ENCODE assay signal across 8 cellular contexts in genomic region chr20:57089701-57090144, GRCh38.
DNase-seq lines count a peak whose midpoint lies in the region; ATAC-seq and TF ChIP-seq lines count a peak whose summit lies in the region.

No MANE protein-coding gene starts in this region.

- no peak overlapping the region for H3K9ac ChIP-seq in OCI-LY1 (ENCODE audit: low read length)
- H3K9ac ChIP-seq in neural progenitor cell, result no peak overlapping the region

- peaks cover 12% of the 10 kb centered on the region for H3K4me1 Mint-ChIP-seq in neural progenitor cell

- no peaks in the 10 kb centered on the region for H4K20me1 ChIP-seq in OCI-LY1 (ENCODE audit: insufficient read depth, low read length)
- H4K20me1 ChIP-seq in neural progenitor cell (ENCODE audit: low read depth), result no peaks in the 10 kb centered on the region

- intact Hi-C loops in upper lobe of right lung (cut with DNase I), result no loop called here

- peak; percentile 95 for TF ChIP-seq CTCF in OCI-LY1 (IDR thresholded peaks at IDR 0.05; ENCODE audit: low read length)
- TF ChIP-seq CTCF in fibroblast of the aortic adventitia (IDR thresholded peaks at IDR 0.05; ENCODE audit: insufficient read depth, low read length), result peak; percentile 76
- TF ChIP-seq CTCF in neural progenitor cell (IDR thresholded peaks at IDR 0.05), result peak; percentile 92
- peak; percentile 89 for TF ChIP-seq CTCF in upper lobe of right lung (IDR thresholded peaks at IDR 0.05)

- H3K4me1 ChIP-seq in OCI-LY1 (ENCODE audit: insufficient read depth, low read length, severe bottlenecking) (peaks cover 9% of the 10 kb centered on the region), neural progenitor cell (peaks cover 9% of the 10 kb centered on the region), upper lobe of right lung (no peaks in the 10 kb centered on the region)

- H3K4me3 Mint-ChIP-seq in neural progenitor cell, result no peak overlapping the region

- H3K4me3 ChIP-seq in OCI-LY1 (ENCODE audit: low read depth, low read length, poor library complexity, severe bottlenecking) (no peak overlapping the region), fibroblast of the aortic adventitia (ENCODE audit: low read depth, low read length) (no peak overlapping the region), neural progenitor cell (no peak overlapping the region), upper lobe of right lung (no peak overlapping the region)

- peaks cover 8% of the 10 kb centered on the region; the same call in 1 of the 2 replicates for H3K27me3 ChIP-seq in OCI-LY1 (ENCODE audit: insufficient read depth, low read length)
- H3K27me3 ChIP-seq in neural progenitor cell, result peaks cover 11% of the 10 kb centered on the region
- no peaks in the 10 kb centered on the region for H3K27me3 ChIP-seq in upper lobe of right lung

- H3K36me3 ChIP-seq in OCI-LY1 (ENCODE audit: insufficient read depth, low read length), result no peaks in the 10 kb centered on the region
- no peaks in the 10 kb centered on the region for H3K36me3 ChIP-seq in neural progenitor cell
- no peaks in the 10 kb centered on the region for H3K36me3 ChIP-seq in upper lobe of right lung

- H3K27me3 Mint-ChIP-seq in neural progenitor cell (ENCODE audit: insufficient read depth, low read depth), result peaks cover 31% of the 10 kb centered on the region

- no peak overlapping the region for H3K27ac Mint-ChIP-seq in neural progenitor cell

- H3K36me3 Mint-ChIP-seq in neural progenitor cell, result no peaks in the 10 kb centered on the region

- DNase-seq in NCI-H510A treated with DMSO at 0.1 percent for 48 hours (lab: John Stamatoyannopoulos, UW) (peak; percentile 0), NCI-H510A (lab: John Stamatoyannopoulos, UW) (no peak), activated T-cell treated with anti-CD3 and anti-CD28 coated beads for 24 hours (ENCODE audit: low read depth) (peak; percentile 38), fibroblast of the aortic adventitia (ENCODE audit: low read depth) (peak; percentile 16), neural progenitor cell (ENCODE audit: low spot score) (peak; percentile 90), upper lobe of right lung (peak; percentile 88)

- no peak overlapping the region for H3K4me2 ChIP-seq in OCI-LY1 (ENCODE audit: low read length)
- no peak overlapping the region for H3K4me2 ChIP-seq in neural progenitor cell

- no peaks in the 10 kb centered on the region for H3K9me2 ChIP-seq in OCI-LY1 (ENCODE audit: low read depth, low read length)

- H3K9me3 ChIP-seq in OCI-LY1 (ENCODE audit: low read length), result no peaks in the 10 kb centered on the region
- no peaks in the 10 kb centered on the region for H3K9me3 ChIP-seq in neural progenitor cell (ENCODE audit: low read depth)
- H3K9me3 ChIP-seq in upper lobe of right lung, result no peaks in the 10 kb centered on the region

- H3K27ac ChIP-seq in OCI-LY1 (ENCODE audit: low read depth, low read length, poor library complexity, severe bottlenecking) (no peak overlapping the region), neural progenitor cell (no peak overlapping the region), upper lobe of right lung (no peak overlapping the region)

- H2AFZ ChIP-seq in OCI-LY1 (ENCODE audit: low read length) (no peak overlapping the region), neural progenitor cell (replicated peaks) (no peak overlapping the region)

- H3F3A ChIP-seq in OCI-LY1 (ENCODE audit: insufficient read depth, low read length), result no peaks in the 10 kb centered on the region
- peaks cover 12% of the 10 kb centered on the region for H3F3A ChIP-seq in neural progenitor cell (ENCODE audit: low read depth)

- no peaks in the 10 kb centered on the region for H3K9me3 Mint-ChIP-seq in neural progenitor cell

- H3K79me2 ChIP-seq in OCI-LY1 (ENCODE audit: insufficient read depth, low read length) (no peaks in the 10 kb centered on the region), neural progenitor cell (ENCODE audit: low read depth) (no peaks in the 10 kb centered on the region)

- ATAC-seq in HG02938 (IDR thresholded peaks at IDR 0.05; ENCODE audit: unreplicated experiment) (peak; percentile 64), upper lobe of right lung (peak; percentile 79)
